ENCODE assay signal across 19 cellular contexts in genomic region chr1:151892190-151892589, GRCh38. TPM values are rescaled to one million over a fixed set of nuclear protein-coding genes. Genes with fewer than 3 reads are reported as not detected.
DNase-seq lines count a peak whose midpoint lies in the region; ATAC-seq lines count a peak whose summit lies in the region.
"Had no signal": no experiment of that assay in that cellular context is flagged by ENCODE, and none has a peak within 500 bp of the region (broad histone marks: within the 10 kb centered on the region; RNA-seq: fewer than 3 reads in every experiment).

No MANE protein-coding gene starts in this region.

- no peak overlapping the region for H3K4me3 ChIP-seq in adipocyte (ENCODE audit: low read length)
- H3K4me3 ChIP-seq: upper lobe of left lung had no signal

- DNase-seq in activated CD4-positive, alpha-beta T cell treated with anti-CD3 and anti-CD28 coated beads for 36 hours: no peak
- DNase-seq in activated CD4-positive, alpha-beta T cell treated with anti-CD3 and anti-CD28 coated beads, Interleukin-2, amount 50 U/mL, for 4 hours: no peak
- peak; percentile 16 for DNase-seq in HCEC 1CT
- peak; percentile 34 for DNase-seq in adipocyte (ENCODE audit: low read depth)
- peak; percentile 75 for DNase-seq in iris pigment epithelial cell (ENCODE audit: low read depth)
- DNase-seq in G401 (ENCODE audit: low spot score): no peak
- DNase-seq in NCI-H2081 (lab: John Stamatoyannopoulos, UW): no peak
- DNase-seq: activated naive CD4-positive, alpha-beta T cell treated with anti-CD3 and anti-CD28 coated beads, Interleukin-2, amount 10 ng/mL, durations not matched to agents 7 days and 5 days; caudate nucleus; effector memory CD4-positive, alpha-beta T cell; foreskin fibroblast; hypothalamus; NCI-H187; stimulated activated CD4-positive, alpha-beta T cell treated with anti-CD3 and anti-CD28 coated beads, Interleukin-12 subunit alpha, Interleukin-12 subunit beta, amount 100 ng/mL, for 4 hours; upper lobe of left lung had no signal

- intact Hi-C loops in activated CD4-positive, alpha-beta T cell treated with anti-CD3 and anti-CD28 coated beads for 36 hours (cut with DNase I, micrococcal nuclease): loop anchor here in 1 of 2 experiments (5.0 kb wide), 1 partner anchor 105 kb away; no protein-coding TSS in a partner anchor

- H3K9me3 ChIP-seq in adipocyte (ENCODE audit: control insufficient read depth, low read length): no peaks in the 10 kb centered on the region
- H3K9me3 ChIP-seq: upper lobe of left lung had no signal

- no peaks in the 10 kb centered on the region for H3K9me3 Mint-ChIP-seq in activated CD4-positive, alpha-beta T cell treated with anti-CD3 and anti-CD28 coated beads for 36 hours (ENCODE audit: low read depth)
- H3K9me3 Mint-ChIP-seq: activated naive CD4-positive, alpha-beta T cell treated with anti-CD3 and anti-CD28 coated beads, Interleukin-2, amount 10 ng/mL, durations not matched to agents 7 days and 5 days; mesothelial cell of epicardium had no signal

- CTCF ChIA-PET in activated CD4-positive, alpha-beta T cell treated with anti-CD3 and anti-CD28 coated beads for 36 hours (lab: Charles Lee): interaction anchor here (0.8 kb wide), 1 partner anchor 15 kb away, joined by 6 read pairs; no protein-coding TSS in a partner anchor

- no peak for ATAC-seq in activated CD4-positive, alpha-beta T cell treated with anti-CD3 and anti-CD28 coated beads for 36 hours
- no peak for ATAC-seq in HG03354 (IDR thresholded peaks at IDR 0.05; ENCODE audit: poor library complexity, severe bottlenecking, unreplicated experiment)

- H3K9ac ChIP-seq in adipocyte (ENCODE audit: low read length): no peak overlapping the region

- peaks cover 41% of the 10 kb centered on the region for H3K4me1 Mint-ChIP-seq in activated CD4-positive, alpha-beta T cell treated with anti-CD3 and anti-CD28 coated beads for 36 hours
- H3K4me1 Mint-ChIP-seq: mesothelial cell of epicardium had no signal

- H3K4me3 Mint-ChIP-seq in activated CD4-positive, alpha-beta T cell treated with anti-CD3 and anti-CD28 coated beads for 36 hours: no peak overlapping the region
- H3K4me3 Mint-ChIP-seq: activated naive CD4-positive, alpha-beta T cell treated with anti-CD3 and anti-CD28 coated beads, Interleukin-2, amount 10 ng/mL, durations not matched to agents 7 days and 5 days; mesothelial cell of epicardium had no signal

- peak overlapping the region; percentile 59 for H3K27ac Mint-ChIP-seq in activated CD4-positive, alpha-beta T cell treated with anti-CD3 and anti-CD28 coated beads for 36 hours
- H3K27ac Mint-ChIP-seq: mesothelial cell of epicardium had no signal

- H3K36me3 Mint-ChIP-seq in activated CD4-positive, alpha-beta T cell treated with anti-CD3 and anti-CD28 coated beads for 36 hours (ENCODE audit: low read depth): peaks cover 70% of the 10 kb centered on the region

- peaks cover 10% of the 10 kb centered on the region for H3K4me1 ChIP-seq in adipocyte (ENCODE audit: control insufficient read depth, insufficient read depth, low read length)
- H3K4me1 ChIP-seq: upper lobe of left lung had no signal

- peaks cover 34% of the 10 kb centered on the region for H3K36me3 ChIP-seq in adipocyte (ENCODE audit: control insufficient read depth, insufficient read depth, low read length, severe bottlenecking)

- H3K27me3 Mint-ChIP-seq in activated CD4-positive, alpha-beta T cell treated with anti-CD3 and anti-CD28 coated beads for 36 hours: no peaks in the 10 kb centered on the region
- H3K27me3 Mint-ChIP-seq: activated naive CD4-positive, alpha-beta T cell treated with anti-CD3 and anti-CD28 coated beads, Interleukin-2, amount 10 ng/mL, durations not matched to agents 7 days and 5 days had no signal

- H3K27me3 ChIP-seq in adipocyte (replicated peaks; ENCODE audit: control insufficient read depth, insufficient read depth, low read length): no peaks in the 10 kb centered on the region
- H3K27me3 ChIP-seq: upper lobe of left lung had no signal

- in situ Hi-C loops in G401 (cut with HindIII; ENCODE audit: low sequenced_read_pairs): no loop called here

- POLR2A ChIA-PET in activated CD4-positive, alpha-beta T cell treated with anti-CD3 and anti-CD28 coated beads for 36 hours (lab: Charles Lee): no interaction called here

RNA-seq across cellular contexts. Expression of gene THEM4, which starts 17.1 kb away (rescaled TPM):
- 10 to 100 TPM; 23.9 to 26.0 TPM for total RNA-seq in activated CD4-positive, alpha-beta T cell treated with anti-CD3 and anti-CD28 coated beads for 36 hours
- not detected in 2 replicates for total RNA-seq in G401 (2014; rRNA removed; shearing (Covaris generic))

RNA-seq across cellular contexts. Expression of gene THEM5, which starts 38.7 kb away (rescaled TPM):
- not detected for total RNA-seq in activated CD4-positive, alpha-beta T cell treated with anti-CD3 and anti-CD28 coated beads for 36 hours
- not detected in 2 replicates for total RNA-seq in G401 (2014; rRNA removed; shearing (Covaris generic))
- total RNA-seq: MCF 10A, mesothelial cell of epicardium, NCI-H460, upper lobe of left lung had no signal

RNA-seq across cellular contexts. Expression of gene C2CD4D, which starts 52.6 kb away (rescaled TPM):
- 1 to 10 TPM; 2.1 to 2.4 TPM for total RNA-seq in activated CD4-positive, alpha-beta T cell treated with anti-CD3 and anti-CD28 coated beads for 36 hours
- total RNA-seq in G401 (2014; rRNA removed; shearing (Covaris generic)): not detected in 2 replicates
- total RNA-seq: MCF 10A, NCI-H460 had no signal

Comparison
In these comparisons a context has a peak if more than half of its experiments do, and no peak if none do; other contexts are left out.
1. DNase-seq: peak in HCEC 1CT (single experiment), adipocyte (single experiment) and iris pigment epithelial cell (single experiment); none in activated CD4-positive, alpha-beta T cell treated with anti-CD3 and anti-CD28 coated beads for 36 hours (single experiment), activated CD4-positive, alpha-beta T cell treated with anti-CD3 and anti-CD28 coated beads, Interleukin-2, amount 50 U/mL, for 4 hours (0 of 2), G401 (single experiment) and NCI-H2081 (0 of 2).
2. RNA of gene THEM4, which starts 17.1 kb away (total RNA-seq): 23.9 to 26.0 TPM in activated CD4-positive, alpha-beta T cell treated with anti-CD3 and anti-CD28 coated beads for 36 hours; not detected in G401; every median in the first group is over 10 times any median in the second.